Comparison of ENCODE assay signal across 26 cellular contexts in genomic region chr11:130061017-130061416, GRCh38. TPM values are rescaled to one million over a fixed set of nuclear protein-coding genes. Genes with fewer than 3 reads are reported as not detected.
DNase-seq lines count a peak whose midpoint lies in the region; ATAC-seq, FAIRE-seq and TF ChIP-seq lines count a peak whose summit lies in the region.
"Had no signal": no experiment of that assay in that cellular context is flagged by ENCODE, and none has a peak within 500 bp of the region (broad histone marks: within the 10 kb centered on the region; RNA-seq: fewer than 3 reads in every experiment).

No MANE protein-coding gene starts in this region.

- H3K4me1 ChIP-seq in HEK293 (ENCODE audit: control insufficient read depth, insufficient read depth, low read length) (no peaks in the 10 kb centered on the region), K562 (replicated peaks in 1 of 2; ENCODE audit: control insufficient read depth in 2 of 2, insufficient read depth in 2 of 2, low read length in 2 of 2) (peaks cover 0 to 3% of the 10 kb centered on the region in 2 experiments; a peak in 1 of 5 replicates)
- H3K4me1 ChIP-seq: BE2C had no signal

- 45% methylated on average over 1 of the region's 1 CpG for WGBS in K562 (ENCODE audit: insufficient coverage, low coverage, missing lambda C conversion rate)

- H3K4me3 ChIP-seq in HEK293 (ENCODE audit: low read depth, low read length) (no peak overlapping the region), K562 (no peak overlapping the region)
- H3K4me3 ChIP-seq: BLaER1, GM12878 had no signal

- CTCF ChIA-PET in HEK293 (lab: Yijun Ruan, JAX), result no interaction called here
- CTCF ChIA-PET in K562 (lab: Yijun Ruan, JAX; ENCODE audit: low intra/inter-chr PET ratio), result no interaction called here

- intact Hi-C loops in K562 (cut with micrococcal nuclease), result no loop called here

- POLR2A ChIA-PET in HEK293 (lab: Yijun Ruan, JAX), result no interaction called here
- POLR2A ChIA-PET in K562 (lab: Yijun Ruan, JAX), result interaction anchor here (1.9 to 3.2 kb wide), 3 partner anchors 10 to 58 kb away, joined by 4 to 14 read pairs (median 9); partner anchors contain the start of gene PRDM10

- no peaks in the 10 kb centered on the region for H3K9me3 Mint-ChIP-seq in osteocyte (ENCODE audit: unreplicated experiment)
- H3K9me3 Mint-ChIP-seq: CD4-positive, alpha-beta memory T cell; CD8-positive, alpha-beta memory T cell had no signal

- no peaks in the 10 kb centered on the region for H3K9me1 ChIP-seq in K562 (ENCODE audit: control insufficient read depth, insufficient read depth, low read length)

- H3K9me3 ChIP-seq in HEK293 (ENCODE audit: control insufficient read depth, insufficient read depth, low read depth, low read length) (no peaks in the 10 kb centered on the region), T-helper 17 cell (ENCODE audit: control insufficient read depth, low read length, poor library complexity, severe bottlenecking) (no peaks in the 10 kb centered on the region), K562 (replicated peaks; ENCODE audit: control insufficient read depth, insufficient read depth, low read depth, low read length) (no peaks in the 10 kb centered on the region)
- H3K9me3 ChIP-seq: BE2C, BLaER1 had no signal

- H3K4me3 Mint-ChIP-seq in T-helper 17 cell (no peak overlapping the region), osteocyte (ENCODE audit: unreplicated experiment) (no peak overlapping the region)
- H3K4me3 Mint-ChIP-seq: CD14-positive monocyte; CD4-positive, alpha-beta memory T cell; CD8-positive, alpha-beta memory T cell had no signal

- no peak for TF ChIP-seq RAD21 in K562 (CRISPR knock-in tag; conservative IDR thresholded peaks at IDR 0.05 in 1 of 2, IDR thresholded peaks at IDR 0.05 in 1 of 2)

- peak overlapping the region; percentile 29 for H3K27ac Mint-ChIP-seq in T-helper 17 cell
- H3K27ac Mint-ChIP-seq in osteocyte (ENCODE audit: unreplicated experiment), result no peak overlapping the region
- H3K27ac Mint-ChIP-seq: CD4-positive, alpha-beta memory T cell; CD4-positive, CD25-positive, alpha-beta regulatory T cell; CD8-positive, alpha-beta memory T cell had no signal

- in situ Hi-C loops in K562 (cut with MboI), result no loop called here

- no peak for TF ChIP-seq POLR2A in K562 (conservative IDR thresholded peaks at IDR 0.05)

- H3K36me3 Mint-ChIP-seq in T-helper 17 cell (ENCODE audit: low read depth), result peaks cover 8% of the 10 kb centered on the region
- no peaks in the 10 kb centered on the region for H3K36me3 Mint-ChIP-seq in osteocyte (ENCODE audit: unreplicated experiment)
- H3K36me3 Mint-ChIP-seq: CD14-positive monocyte; CD4-positive, alpha-beta memory T cell; CD8-positive, alpha-beta memory T cell had no signal

- H2AFZ ChIP-seq in K562 (ENCODE audit: low read depth, low read length), result no peak overlapping the region

- H3K27me3 ChIP-seq in K562 (ENCODE audit: control insufficient read depth in 2 of 2, insufficient read depth in 2 of 2, low read length in 2 of 2), result peaks cover 18 to 27% of the 10 kb centered on the region in 2 experiments
- H3K27me3 ChIP-seq: BLaER1 had no signal

- H3K4me1 Mint-ChIP-seq in T-helper 17 cell (peaks cover 10% of the 10 kb centered on the region), osteocyte (ENCODE audit: unreplicated experiment) (no peaks in the 10 kb centered on the region)
- H3K4me1 Mint-ChIP-seq: CD4-positive, alpha-beta memory T cell; CD8-positive, alpha-beta memory T cell had no signal

- no peaks in the 10 kb centered on the region for H3K36me3 ChIP-seq in HEK293 (ENCODE audit: control insufficient read depth in 2 of 2, insufficient read depth in 1 of 2, low read length in 2 of 2)
- H3K36me3 ChIP-seq in K562 (ENCODE audit: control insufficient read depth, insufficient read depth, low read length), result no peaks in the 10 kb centered on the region
- H3K36me3 ChIP-seq: BE2C, BLaER1 had no signal

- no peaks in the 10 kb centered on the region for H4K20me1 ChIP-seq in K562 (replicated peaks; ENCODE audit: control insufficient read depth, insufficient read depth, low read length)
- H4K20me1 ChIP-seq: BLaER1 had no signal

- DNase-seq in T-helper 17 cell (no peak), K562 (ENCODE audit: extremely low read depth in 1 of 4, low spot score in 3 of 4) (no peak), osteocyte (ENCODE audit: extremely low spot score, unreplicated experiment) (no peak)
- DNase-seq: 8988T; ACHN; BE2C; C1 segment of cervical spinal cord; CD4-positive, alpha-beta memory T cell; CD4-positive, CD25-positive, alpha-beta regulatory T cell; CD8-positive, alpha-beta memory T cell; COR-L47; DMS 273 treated with DMSO at 0.1 percent for 48 hours; DMS153; DMS53; DMS79; DND-41; EL; GDM1 had no signal

- no peak for TF ChIP-seq EP300 in K562 (IDR thresholded peaks at IDR 0.05; ENCODE audit: low read length)

- ATAC-seq in T-helper 17 cell (no peak), K562 (no peak), HG02938 (IDR thresholded peaks at IDR 0.05; ENCODE audit: unreplicated experiment) (no peak)
- ATAC-seq: GM12878 had no signal

- no peak overlapping the region for H3K9ac ChIP-seq in K562 (ENCODE audit: insufficient read depth in 1 of 2, low read depth in 2 of 2, low read length in 2 of 2)
- H3K9ac ChIP-seq: BLaER1 had no signal

- H3K27me3 Mint-ChIP-seq in T-helper 17 cell, result peaks cover 54% of the 10 kb centered on the region
- H3K27me3 Mint-ChIP-seq in osteocyte (ENCODE audit: unreplicated experiment), result peaks cover 45% of the 10 kb centered on the region

- no peaks in the 10 kb centered on the region for H3K79me2 ChIP-seq in K562 (ENCODE audit: control insufficient read depth, insufficient read depth, low read length)

- BruUV-seq in K562 (replicated peaks; lab: Mats Ljungman, UMichigan), result no TSS peak

- FAIRE-seq in K562 (lab: Jason Lieb, UNC), result no peak
- FAIRE-seq: A204.1, GM12878, GM12892, GM18507 had no signal

- H3K4me2 ChIP-seq in K562 (ENCODE audit: insufficient read depth, low read length), result no peak overlapping the region
- H3K4me2 ChIP-seq: BLaER1 had no signal

- H3K27ac ChIP-seq in HEK293 (ENCODE audit: extremely low read depth, low read depth, low read length) (no peak overlapping the region), K562 (ENCODE audit: extremely low read depth, low read depth, low read length) (no peak overlapping the region)
- H3K27ac ChIP-seq: BLaER1 had no signal

- TF ChIP-seq CTCF in HEK293 (tag by site-specific recombination; IDR thresholded peaks at IDR 0.05) (no peak), K562 (IDR thresholded peaks at IDR 0.05 in 2 of 3, conservative IDR thresholded peaks at IDR 0.05 in 1 of 3; ENCODE audit: insufficient read depth in 2 of 3, low read depth in 1 of 3, low read length in 3 of 3) (no peak), osteocyte (IDR thresholded peaks at IDR 0.05) (no peak)

TF ChIP-seq in HEK293, 187 proteins besides CTCF, POLR2A, EP300 and RAD21:
- TF ChIP-seq KLF7 (tag by site-specific recombination; IDR thresholded peaks at IDR 0.05; ENCODE audit: borderline replicate concordance), result no peak
- TF ChIP-seq ZNF366 (tag by site-specific recombination; conservative IDR thresholded peaks at IDR 0.05), result peak; percentile 81

TF ChIP-seq in K562, 482 proteins besides CTCF, POLR2A, EP300 and RAD21 (continues in another document):
- peak in 1 of 2 experiments; percentile 31; a peak in 1 of 4 replicates for TF ChIP-seq KDM1A (IDR thresholded peaks at IDR 0.05)

RNA-seq across cellular contexts. Expression of gene APLP2, which starts 8.7 kb away (rescaled TPM):
- 10 to 100 TPM; 37.7 to 44.4 TPM for total RNA-seq in T-helper 17 cell
- 172 and 218 TPM in 2 replicates for total RNA-seq in K562 (2011; cell fraction: chromatin; rRNA removed; ENCODE audit: low replicate concordance)
- 144 and 155 TPM in 2 replicates for total RNA-seq in K562 (2011; cell fraction: nucleolus; rRNA removed)
- 223 and 231 TPM in 2 replicates for total RNA-seq in K562 (2011; cell fraction: nucleoplasm; rRNA removed)
- 112 and 119 TPM in 2 replicates for total RNA-seq in K562 (2014; rRNA removed)
- 98.9 and 103 TPM in 2 replicates for total RNA-seq in K562 (2014; rRNA removed; fragmentation: Illumina TruSeq; extraction: Trizol)
- 113 and 118 TPM in 2 replicates for total RNA-seq in K562 (2015; rRNA removed; fragmentation: Illumina TruSeq; extraction: Trizol)
- 126 and 138 TPM in 2 replicates for total RNA-seq in K562 (2021)
- polyA plus RNA-seq in K562 (2011; rRNA removed), result 96.7 and 123 TPM in 2 replicates
- 49.3 and 68.5 TPM in 2 replicates for polyA plus RNA-seq in K562 (2011; cell fraction: cytosol; rRNA removed)
- 59.6 and 88.1 TPM in 2 replicates for polyA plus RNA-seq in K562 (2011; cell fraction: nucleus; rRNA removed)
- polyA plus RNA-seq in K562 (2012), result 118 and 143 TPM in 2 replicates
- 153 and 164 TPM in 2 replicates for polyA plus RNA-seq in K562 (2014; fragmentation: Illumina TruSeq; extraction: Trizol)
- 10 to 100 TPM; 17.4 to 20.3 TPM for polyA plus RNA-seq in K562 (2014; fragmentation: Nextera tagmentation; extraction: Ambion mirVana)
- 111 and 116 TPM in 2 replicates for polyA plus RNA-seq in K562 (2014; rRNA removed)
- 107 and 149 TPM in 2 replicates for polyA minus RNA-seq in K562 (2011; rRNA and poly(A)+ RNA removed)
- 41.6 and 47.6 TPM in 2 replicates for polyA minus RNA-seq in K562 (2011; cell fraction: cytosol; rRNA and poly(A)+ RNA removed)
- polyA minus RNA-seq in K562 (2011; cell fraction: nucleus; rRNA and poly(A)+ RNA removed), result 28.7 and 31.2 TPM in 2 replicates
- total RNA-seq in osteocyte, result 330 and 338 TPM in 2 replicates

RNA-seq across cellular contexts. Expression of gene PRDM10, which starts 58.4 kb away (rescaled TPM):
- total RNA-seq in T-helper 17 cell (10 to 100 TPM; 11.6 to 12.2 TPM), K562 (2014; rRNA removed) (4.7 and 5.1 TPM in 2 replicates), K562 (2014; rRNA removed; fragmentation: Illumina TruSeq; extraction: Trizol) (4.3 and 4.4 TPM in 2 replicates), K562 (2015; rRNA removed; fragmentation: Illumina TruSeq; extraction: Trizol) (4.9 TPM in 2 replicates), K562 (2021) (8.9 and 9.3 TPM in 2 replicates), osteocyte (15.3 and 17.2 TPM in 2 replicates)
- 43.6 and 51.3 TPM in 2 replicates for total RNA-seq in K562 (2011; cell fraction: chromatin; rRNA removed; ENCODE audit: low replicate concordance)
- total RNA-seq in K562 (2011; cell fraction: nucleolus; rRNA removed), result 17.5 and 22.8 TPM in 2 replicates
- total RNA-seq in K562 (2011; cell fraction: nucleoplasm; rRNA removed), result 9.8 and 24.3 TPM in 2 replicates
- polyA plus RNA-seq in K562 (2011; rRNA removed) (4.5 and 7.0 TPM in 2 replicates), K562 (2014; fragmentation: Illumina TruSeq; extraction: Trizol) (4.9 and 6.7 TPM in 2 replicates), K562 (2014; fragmentation: Nextera tagmentation; extraction: Ambion mirVana) (under 1 TPM; 0.89 to 0.94 TPM), K562 (2014; rRNA removed) (3.1 and 4.2 TPM in 2 replicates)
- polyA plus RNA-seq in K562 (2011; cell fraction: cytosol; rRNA removed), result 10.6 and 14.2 TPM in 2 replicates
- polyA plus RNA-seq in K562 (2011; cell fraction: nucleus; rRNA removed), result 10.6 and 27.2 TPM in 2 replicates
- 2.6 and 3.4 TPM in 2 replicates for polyA plus RNA-seq in K562 (2012)
- polyA minus RNA-seq in K562 (2011; rRNA and poly(A)+ RNA removed), result 14.6 and 17.6 TPM in 2 replicates
- polyA minus RNA-seq in K562 (2011; cell fraction: cytosol; rRNA and poly(A)+ RNA removed), result 10.1 and 14.1 TPM in 2 replicates
- polyA minus RNA-seq in K562 (2011; cell fraction: nucleus; rRNA and poly(A)+ RNA removed), result 8.3 and 11.3 TPM in 2 replicates
